Comparison of ENCODE assay signal across 9 cellular contexts in the genomic region with DNA sequence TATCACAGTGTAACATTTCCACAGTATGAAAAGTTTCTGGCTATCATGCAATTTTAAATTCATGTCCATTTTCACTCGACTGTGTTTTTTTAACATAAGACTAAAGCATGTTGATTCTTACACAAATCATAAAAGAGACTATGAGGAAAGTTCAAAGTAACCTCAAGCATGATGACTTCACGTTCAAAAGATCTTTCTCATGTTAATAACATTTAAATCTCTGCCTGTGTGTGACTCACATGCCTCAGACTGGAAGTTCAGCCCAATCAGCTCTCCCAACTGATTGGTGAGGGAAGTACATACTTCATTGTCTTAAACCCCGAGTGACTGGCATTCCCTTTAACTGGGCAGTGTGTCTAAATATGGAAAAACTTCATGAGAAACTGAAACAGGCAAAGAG. TPM values are rescaled to one million over a fixed set of nuclear protein-coding genes. Genes with fewer than 3 reads are reported as not detected.
DNase-seq lines count a peak whose midpoint lies in the region; FAIRE-seq and TF ChIP-seq lines count a peak whose summit lies in the region.
"Had no signal": no experiment of that assay in that cellular context is flagged by ENCODE, and none has a peak within 500 bp of the region (broad histone marks: within the 10 kb centered on the region; RNA-seq: fewer than 3 reads in every experiment).

No MANE protein-coding gene starts in this region.

- H3K9me1 ChIP-seq in endothelial cell of umbilical vein (replicated peaks; ENCODE audit: control insufficient read depth, extremely low read depth, insufficient read depth, low read length), result no peaks in the 10 kb centered on the region

- TF ChIP-seq CTCF in endothelial cell of umbilical vein (IDR thresholded peaks at IDR 0.05; ENCODE audit: extremely low read depth in 1 of 2, insufficient read depth in 1 of 2, low read depth in 1 of 2, low read length in 2 of 2) (no peak), osteocyte (IDR thresholded peaks at IDR 0.05) (no peak), tibial nerve (IDR thresholded peaks at IDR 0.05) (no peak), glutamatergic neuron (IDR thresholded peaks at IDR 0.05; ENCODE audit: partially characterized antibody, unreplicated experiment) (no peak)

- no peaks in the 10 kb centered on the region for H3K79me2 ChIP-seq in endothelial cell of umbilical vein (ENCODE audit: control insufficient read depth, insufficient read depth, low read length)

- H3K27ac Mint-ChIP-seq in osteocyte (ENCODE audit: unreplicated experiment) (peak overlapping the region; percentile 85), glutamatergic neuron (ENCODE audit: unreplicated experiment) (no peak overlapping the region)

- H3K27me3 ChIP-seq in endothelial cell of umbilical vein (ENCODE audit: control insufficient read depth in 2 of 2, insufficient read depth in 2 of 2, low read length in 2 of 2) (no peaks in the 10 kb centered on the region), tibial nerve (no peaks in the 10 kb centered on the region)

- H3K36me3 Mint-ChIP-seq in osteocyte (ENCODE audit: unreplicated experiment), result peaks cover 3% of the 10 kb centered on the region
- H3K36me3 Mint-ChIP-seq in glutamatergic neuron (ENCODE audit: unreplicated experiment), result no peaks in the 10 kb centered on the region

- FAIRE-seq in endothelial cell of umbilical vein (lab: Jason Lieb, UNC), result peak; percentile 82
- FAIRE-seq: TTC549 had no signal

- DNase-seq in Caki2 (ENCODE audit: low read depth), result peak; percentile 68
- peak; percentile 49 for DNase-seq in NCI-H460 (ENCODE audit: extremely low read depth, low read depth)
- DNase-seq in endothelial cell of umbilical vein (ENCODE audit: low read depth, low spot score), result peak; percentile 93
- no peak for DNase-seq in osteocyte (ENCODE audit: extremely low spot score, unreplicated experiment)
- DNase-seq in GOT3 (lab: John Stamatoyannopoulos, UW), result no peak
- no peak for DNase-seq in tibial nerve (ENCODE audit: low spot score in 2 of 2)
- DNase-seq in NCI-H748 treated with DMSO at 0.1 percent for 48 hours (lab: John Stamatoyannopoulos, UW), result no peak
- no peak for DNase-seq in glutamatergic neuron

- H3K4me2 ChIP-seq in endothelial cell of umbilical vein (ENCODE audit: insufficient read depth, low read length), result peak overlapping the region; percentile 89

- POLR2A ChIA-PET in endothelial cell of umbilical vein (lab: Charles Lee), result interaction anchor here (0.5 to 1.3 kb wide), 3 partner anchors 11 to 39 kb away, joined by 3 to 11 read pairs (median 4); no protein-coding TSS in a partner anchor

- H3K36me3 ChIP-seq in endothelial cell of umbilical vein (ENCODE audit: control insufficient read depth in 2 of 2, extremely low read depth in 1 of 2, insufficient read depth in 2 of 2, low read length in 2 of 2), result no peaks in the 10 kb centered on the region
- no peaks in the 10 kb centered on the region for H3K36me3 ChIP-seq in tibial nerve

- BruUV-seq in endothelial cell of umbilical vein (replicated peaks; lab: Mats Ljungman, UMichigan), result no TSS peak

- H3K9me3 ChIP-seq in endothelial cell of umbilical vein (replicated peaks; ENCODE audit: control insufficient read depth, insufficient read depth, low read length) (no peaks in the 10 kb centered on the region), tibial nerve (no peaks in the 10 kb centered on the region)

- peak overlapping the region; percentile 83 for H3K27ac ChIP-seq in endothelial cell of umbilical vein (ENCODE audit: insufficient read depth, low read depth, low read length)
- peak overlapping the region in 2 of 4 donors; percentile 64 to 78 for H3K27ac ChIP-seq in tibial nerve

- H3K4me3 Mint-ChIP-seq in osteocyte (ENCODE audit: unreplicated experiment), result peak overlapping the region; percentile 43
- H3K4me3 Mint-ChIP-seq in glutamatergic neuron (ENCODE audit: unreplicated experiment), result no peak overlapping the region

- H3K9me3 Mint-ChIP-seq in osteocyte (ENCODE audit: unreplicated experiment), result no peaks in the 10 kb centered on the region
- no peaks in the 10 kb centered on the region for H3K9me3 Mint-ChIP-seq in glutamatergic neuron (ENCODE audit: unreplicated experiment)

- 15 to 19% methylated on average over 3 of the region's 3 CpGs for WGBS in tibial nerve, 2 donors

- TF ChIP-seq POLR2A in endothelial cell of umbilical vein (IDR thresholded peaks at IDR 0.05; ENCODE audit: low read depth, low read length) (no peak), tibial nerve (IDR thresholded peaks at IDR 0.05) (no peak)

- TF ChIP-seq EP300 in tibial nerve (IDR thresholded peaks at IDR 0.05), result no peak

- H3K4me3 ChIP-seq in endothelial cell of umbilical vein (replicated peaks in 1 of 3; ENCODE audit: insufficient read depth in 1 of 3, low read depth in 1 of 3, low read length in 3 of 3), result no peak overlapping the region
- no peak overlapping the region for H3K4me3 ChIP-seq in tibial nerve

- H3K4me1 Mint-ChIP-seq in osteocyte (ENCODE audit: unreplicated experiment) (peaks cover 75% of the 10 kb centered on the region), glutamatergic neuron (ENCODE audit: low read depth, unreplicated experiment) (peaks cover 4% of the 10 kb centered on the region)

- in situ Hi-C loops in Caki2 (cut with HindIII; ENCODE audit: low pct_unique_long_range_greater_than_20kb, low sequenced_read_pairs), result no loop called here

- H4K20me1 ChIP-seq in endothelial cell of umbilical vein (replicated peaks; ENCODE audit: control insufficient read depth, extremely low read depth, insufficient read depth, low read length), result no peaks in the 10 kb centered on the region

- peak overlapping the region; percentile 33 for H3K9ac ChIP-seq in endothelial cell of umbilical vein (replicated peaks; ENCODE audit: extremely low read depth, insufficient read depth, low read length)

- H3K27me3 Mint-ChIP-seq in osteocyte (ENCODE audit: unreplicated experiment) (no peaks in the 10 kb centered on the region), glutamatergic neuron (ENCODE audit: unreplicated experiment) (no peaks in the 10 kb centered on the region)

- intact Hi-C loops in endothelial cell of umbilical vein (cut with micrococcal nuclease), result loop anchor here (1.0 kb wide), 2 partner anchors 11 to 36 kb away; no protein-coding TSS in a partner anchor

- H2AFZ ChIP-seq in endothelial cell of umbilical vein (ENCODE audit: low read depth, low read length), result no peak overlapping the region

- dilution Hi-C loops in endothelial cell of umbilical vein (cut with MboI; ENCODE audit: extremely low pct_ligation_motif_present, low sequenced_read_pairs), result no loop called here

- H3K4me1 ChIP-seq in endothelial cell of umbilical vein (ENCODE audit: control insufficient read depth, extremely low read depth, insufficient read depth, low read length), result peaks cover 64% of the 10 kb centered on the region
- H3K4me1 ChIP-seq in tibial nerve, result peaks cover 0 to 52% (median 40%) of the 10 kb centered on the region in 4 donors

- CTCF ChIA-PET in endothelial cell of umbilical vein (lab: Charles Lee), result interaction anchor here (1.1 to 7.6 kb wide), 7 partner anchors 8 to 210 kb away, joined by 3 to 59 read pairs (median 12); partner anchors contain the start of gene ATXN1

TF ChIP-seq in endothelial cell of umbilical vein, 7 proteins besides CTCF, POLR2A, EP300 and RAD21:
- peak; percentile 76 for TF ChIP-seq FOS (IDR thresholded peaks at IDR 0.05; ENCODE audit: borderline replicate concordance, insufficient read depth, low read length)
- TF ChIP-seq JUN (IDR thresholded peaks at IDR 0.05; ENCODE audit: borderline replicate concordance, insufficient read depth, insufficient read length, low read depth), result peak; percentile 70
- TF ChIP-seq, protein P1, sequence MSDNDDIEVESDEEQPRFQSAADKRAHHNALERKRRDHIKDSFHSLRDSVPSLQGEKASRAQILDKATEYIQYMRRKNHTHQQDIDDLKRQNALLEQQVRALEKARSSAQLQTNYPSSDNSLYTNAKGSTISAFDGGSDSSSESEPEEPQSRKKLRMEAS (IDR thresholded peaks at IDR 0.05; ENCODE audit: insufficient read depth, insufficient read length), result no peak

RNA-seq across cellular contexts. Expression of gene ATXN1, which starts 37.4 kb away (rescaled TPM):
- 18.7 and 23.8 TPM in 2 replicates for total RNA-seq in Caki2 (2014; rRNA removed; shearing (Covaris generic); ENCODE audit: low replicate concordance)
- total RNA-seq in NCI-H460 (2014; rRNA removed; shearing (Covaris generic)), result 16.4 and 20.4 TPM in 2 replicates
- polyA plus RNA-seq in NCI-H460 (2014; cell fraction: nucleus; rRNA removed), result 12.7 and 13.4 TPM in 2 replicates
- total RNA-seq in endothelial cell of umbilical vein, result 33.0 and 34.1 TPM in 2 replicates
- 16.4 and 23.3 TPM in 2 replicates for polyA plus RNA-seq in endothelial cell of umbilical vein
- polyA plus RNA-seq in endothelial cell of umbilical vein (2011; cell fraction: cytosol; rRNA removed), result 9.0 and 9.5 TPM in 2 replicates
- polyA plus RNA-seq in endothelial cell of umbilical vein (2011; cell fraction: nucleus; rRNA removed), result 23.7 and 25.8 TPM in 2 replicates
- polyA plus RNA-seq in endothelial cell of umbilical vein (2012), result 8.1 and 10.2 TPM in 2 replicates
- 70.2 and 70.9 TPM in 2 replicates for polyA minus RNA-seq in endothelial cell of umbilical vein
- 4.3 TPM for polyA minus RNA-seq in endothelial cell of umbilical vein (2011; cell fraction: cytosol; rRNA and poly(A)+ RNA removed)
- polyA minus RNA-seq in endothelial cell of umbilical vein (2011; cell fraction: nucleus; rRNA and poly(A)+ RNA removed), result 90.2 and 138 TPM in 2 replicates
- total RNA-seq in osteocyte, result 51.6 and 54.4 TPM in 2 replicates
- total RNA-seq in tibial nerve, result 10 to 100 TPM; 24.9 to 48.0 (median 36.8) TPM
- 15.5 TPM for total RNA-seq in glutamatergic neuron (ENCODE audit: unreplicated experiment)

Comparison
In these comparisons a context has a peak if more than half of its experiments do, and no peak if none do; other contexts are left out.
1. DNase-seq: peak in Caki2 (single experiment), NCI-H460 (single experiment) and endothelial cell of umbilical vein (single experiment); none in osteocyte (single experiment), GOT3 (single experiment), tibial nerve (0 of 2), NCI-H748 treated with DMSO at 0.1 percent for 48 hours (single experiment) and glutamatergic neuron (single experiment).